11 cellular contexts compared by ENCODE assay signal in genomic region chr14:100904307-100905019, GRCh38. TPM values are rescaled to one million over a fixed set of nuclear protein-coding genes. Genes with fewer than 3 reads are reported as not detected.
A peak's percentile ranks its signal among the peaks of the same experiment; 100 is the strongest.
DNase-seq lines count a peak whose midpoint lies in the region; ATAC-seq and TF ChIP-seq lines count a peak whose summit lies in the region.
"Had no signal": no experiment of that assay in that cellular context is flagged by ENCODE, and none has a peak within 500 bp of the region (broad histone marks: within the 10 kb centered on the region; RNA-seq: fewer than 3 reads in every experiment).

No MANE protein-coding gene starts in this region.

- peak overlapping the region; percentile 91 for H2AFZ ChIP-seq in GM23338

- H3K27me3 ChIP-seq in GM23338 (ENCODE audit: insufficient read depth), result peaks cover 36% of the 10 kb centered on the region

- no peak for DNase-seq in AG09319 (ENCODE audit: extremely low read depth, low read depth)
- DNase-seq in GM23338 (ENCODE audit: low spot score), result peak; percentile 88
- DNase-seq in astrocyte of the hippocampus (ENCODE audit: low read depth, low spot score), result peak; percentile 61
- DNase-seq in islet precursor cell, result peak; percentile 80
- no peak for DNase-seq in OCI-M1 (lab: John Stamatoyannopoulos, UW)
- no peak for DNase-seq in mucosa of descending colon
- DNase-seq: activated CD4-positive, CD25-positive, alpha-beta regulatory T cell treated with anti-CD3 and anti-CD28 coated beads, Interleukin-2, amount 50 U/mL, for 72 hours; hippocampal formation had no signal

- peaks cover 6% of the 10 kb centered on the region; the same call in 2 of the 3 replicates for H3K36me3 Mint-ChIP-seq in GM23338 (ENCODE audit: low read depth)
- no peaks in the 10 kb centered on the region for H3K36me3 Mint-ChIP-seq in activated T-helper 17 cell treated with anti-CD3 and anti-CD28 coated beads, Interleukin-2, amount 50 U/mL, for 72 hours (ENCODE audit: low read depth)

- no peaks in the 10 kb centered on the region for H3K79me2 ChIP-seq in GM23338 (replicated peaks; ENCODE audit: insufficient read depth)

- TF ChIP-seq CTCF in AG09319 (IDR thresholded peaks at IDR 0.05; ENCODE audit: low read depth, low read length) (peak; percentile 16; the same call in 1 of the 2 replicates), GM23338 (conservative IDR thresholded peaks at IDR 0.05; ENCODE audit: low read depth in 2 of 2) (peak; percentile 50 to 70), mucosa of descending colon (IDR thresholded peaks at IDR 0.05) (no peak)

- no peaks in the 10 kb centered on the region; the same call in 1 of the 2 replicates for H4K20me1 ChIP-seq in GM23338 (replicated peaks; ENCODE audit: insufficient read depth)

- H3K9me3 ChIP-seq in mucosa of descending colon, result no peaks in the 10 kb centered on the region
- H3K9me3 ChIP-seq: suprapubic skin had no signal

- H3K4me1 ChIP-seq in GM23338 (ENCODE audit: insufficient read depth) (peaks cover 21% of the 10 kb centered on the region), mucosa of descending colon (ENCODE audit: low read depth) (peaks cover 10% of the 10 kb centered on the region)

- peak overlapping the region; percentile 86 for H3K4me2 ChIP-seq in GM23338

- peaks cover 37% of the 10 kb centered on the region for H3K4me1 Mint-ChIP-seq in GM23338
- H3K4me1 Mint-ChIP-seq in activated T-helper 17 cell treated with anti-CD3 and anti-CD28 coated beads, Interleukin-2, amount 50 U/mL, for 72 hours, result no peaks in the 10 kb centered on the region

- H3F3A ChIP-seq in GM23338 (replicated peaks; ENCODE audit: low read depth), result no peaks in the 10 kb centered on the region

- peaks cover 44% of the 10 kb centered on the region for H3K27me3 Mint-ChIP-seq in GM23338 (ENCODE audit: insufficient read depth, low read depth, poor library complexity)
- peaks cover 33% of the 10 kb centered on the region for H3K27me3 Mint-ChIP-seq in activated T-helper 17 cell treated with anti-CD3 and anti-CD28 coated beads, Interleukin-2, amount 50 U/mL, for 72 hours

- H3K4me3 Mint-ChIP-seq in GM23338, result peak overlapping the region; percentile 81
- no peak overlapping the region for H3K4me3 Mint-ChIP-seq in activated T-helper 17 cell treated with anti-CD3 and anti-CD28 coated beads, Interleukin-2, amount 50 U/mL, for 72 hours

- no peaks in the 10 kb centered on the region for H3K9me2 ChIP-seq in GM23338 (ENCODE audit: insufficient read depth)

- H3K27ac Mint-ChIP-seq in GM23338, result no peak overlapping the region
- no peak overlapping the region for H3K27ac Mint-ChIP-seq in activated T-helper 17 cell treated with anti-CD3 and anti-CD28 coated beads, Interleukin-2, amount 50 U/mL, for 72 hours

- intact Hi-C loops in mucosa of descending colon (cut with DNase I, micrococcal nuclease), result no loop called here

- peak overlapping the region; percentile 64 for H3K4me3 ChIP-seq in GM23338
- no peak overlapping the region for H3K4me3 ChIP-seq in mucosa of descending colon
- H3K4me3 ChIP-seq: suprapubic skin had no signal

- H3K36me3 ChIP-seq in GM23338 (ENCODE audit: insufficient read depth) (no peaks in the 10 kb centered on the region), mucosa of descending colon (ENCODE audit: low read depth) (no peaks in the 10 kb centered on the region)
- H3K36me3 ChIP-seq: suprapubic skin had no signal

- H3K9me3 Mint-ChIP-seq in GM23338, result peaks cover 13% of the 10 kb centered on the region
- no peaks in the 10 kb centered on the region for H3K9me3 Mint-ChIP-seq in activated T-helper 17 cell treated with anti-CD3 and anti-CD28 coated beads, Interleukin-2, amount 50 U/mL, for 72 hours

- no peak overlapping the region for H3K27ac ChIP-seq in GM23338 (ENCODE audit: low read depth)
- H3K27ac ChIP-seq: suprapubic skin had no signal

- ATAC-seq in GM23338 (peak; percentile 40), mucosa of descending colon (no peak), GM21528 (IDR thresholded peaks at IDR 0.05; ENCODE audit: low FRiP score, unreplicated experiment) (no peak)
- ATAC-seq in activated T-helper 17 cell treated with anti-CD3 and anti-CD28 coated beads, Interleukin-2, amount 50 U/mL, for 72 hours (replicated peaks), result no peak

TF ChIP-seq in GM23338, 12 proteins besides CTCF, POLR2A, EP300 and RAD21 (continues in another document):
- no peak for TF ChIP-seq EZH2phosphoT487 (IDR thresholded peaks at IDR 0.05; ENCODE audit: unreplicated experiment)
- no peak for TF ChIP-seq STAT1 (IDR thresholded peaks at IDR 0.05; ENCODE audit: unreplicated experiment)
- no peak for TF ChIP-seq JUNB (IDR thresholded peaks at IDR 0.05; ENCODE audit: unreplicated experiment)
- TF ChIP-seq POLR2AphosphoS5 (IDR thresholded peaks at IDR 0.05; ENCODE audit: low read depth), result no peak
- TF ChIP-seq EZH2 (IDR thresholded peaks at IDR 0.05; ENCODE audit: low read depth, unreplicated experiment), result no peak
- no peak for TF ChIP-seq ETS1 (IDR thresholded peaks at IDR 0.05)
- TF ChIP-seq NANOG (IDR thresholded peaks at IDR 0.05; ENCODE audit: borderline replicate concordance), result no peak
- TF ChIP-seq ZNF114 (CRISPR knock-in tag; IDR thresholded peaks at IDR 0.05), result no peak
- TF ChIP-seq ZNF331 (CRISPR knock-in tag; IDR thresholded peaks at IDR 0.05; ENCODE audit: low read depth), result no peak
- TF ChIP-seq REST (IDR thresholded peaks at IDR 0.05; ENCODE audit: unreplicated experiment), result no peak

RNA-seq across cellular contexts. Expression of gene RTL1, which starts 0.9 kb away (rescaled TPM):
- not detected in 2 replicates for total RNA-seq in GM23338 (2014; rRNA removed; shearing (Covaris generic))
- not detected in 2 replicates for polyA plus RNA-seq in GM23338 (2016; fragmentation: Nextera tagmentation; extraction: Ambion mirVana)
- not detected for total RNA-seq in activated T-helper 17 cell treated with anti-CD3 and anti-CD28 coated beads, Interleukin-2, amount 50 U/mL, for 72 hours
- total RNA-seq in mucosa of descending colon, result not detected
- total RNA-seq: suprapubic skin had no signal

Comparison
In these comparisons a context has a peak if more than half of its experiments do, and no peak if none do; other contexts are left out.
1. DNase-seq: peak in GM23338 (single experiment), astrocyte of the hippocampus (single experiment) and islet precursor cell (single experiment); none in AG09319 (single experiment), OCI-M1 (single experiment) and mucosa of descending colon (0 of 3).